2 cellular contexts compared by ENCODE assay signal in genomic region chr9:92664394-92665152, GRCh38.
TF ChIP-seq lines count a peak whose summit lies in the region.

No MANE protein-coding gene starts in this region.

TF ChIP-seq in IMR-90, 13 proteins besides CTCF, POLR2A, EP300 and RAD21:
- TF ChIP-seq ELK1 (IDR thresholded peaks at IDR 0.05; ENCODE audit: borderline replicate concordance, low read depth, low read length) (no peak), BHLHE40 (IDR thresholded peaks at IDR 0.05; ENCODE audit: low read depth, low read length) (peak; percentile 91)
TF ChIP-seq in IMR-90: peak in this region for 1.

TF ChIP-seq in K562, 482 proteins besides CTCF, POLR2A, EP300 and RAD21:
- TF ChIP-seq PRDM10 (IDR thresholded peaks at IDR 0.05; ENCODE audit: partially characterized antibody): peak; percentile 56
- no peak for TF ChIP-seq CCAR2 (IDR thresholded peaks at IDR 0.05; ENCODE audit: low read depth, low read length)
- TF ChIP-seq MYNN (IDR thresholded peaks at IDR 0.05): no peak
- TF ChIP-seq MYNN (CRISPR knock-in tag; IDR thresholded peaks at IDR 0.05): no peak
- TF ChIP-seq ZBTB7A (IDR thresholded peaks at IDR 0.05; ENCODE audit: borderline replicate concordance, control insufficient read depth, low read depth, low read length): no peak
